In the genomic region with DNA sequence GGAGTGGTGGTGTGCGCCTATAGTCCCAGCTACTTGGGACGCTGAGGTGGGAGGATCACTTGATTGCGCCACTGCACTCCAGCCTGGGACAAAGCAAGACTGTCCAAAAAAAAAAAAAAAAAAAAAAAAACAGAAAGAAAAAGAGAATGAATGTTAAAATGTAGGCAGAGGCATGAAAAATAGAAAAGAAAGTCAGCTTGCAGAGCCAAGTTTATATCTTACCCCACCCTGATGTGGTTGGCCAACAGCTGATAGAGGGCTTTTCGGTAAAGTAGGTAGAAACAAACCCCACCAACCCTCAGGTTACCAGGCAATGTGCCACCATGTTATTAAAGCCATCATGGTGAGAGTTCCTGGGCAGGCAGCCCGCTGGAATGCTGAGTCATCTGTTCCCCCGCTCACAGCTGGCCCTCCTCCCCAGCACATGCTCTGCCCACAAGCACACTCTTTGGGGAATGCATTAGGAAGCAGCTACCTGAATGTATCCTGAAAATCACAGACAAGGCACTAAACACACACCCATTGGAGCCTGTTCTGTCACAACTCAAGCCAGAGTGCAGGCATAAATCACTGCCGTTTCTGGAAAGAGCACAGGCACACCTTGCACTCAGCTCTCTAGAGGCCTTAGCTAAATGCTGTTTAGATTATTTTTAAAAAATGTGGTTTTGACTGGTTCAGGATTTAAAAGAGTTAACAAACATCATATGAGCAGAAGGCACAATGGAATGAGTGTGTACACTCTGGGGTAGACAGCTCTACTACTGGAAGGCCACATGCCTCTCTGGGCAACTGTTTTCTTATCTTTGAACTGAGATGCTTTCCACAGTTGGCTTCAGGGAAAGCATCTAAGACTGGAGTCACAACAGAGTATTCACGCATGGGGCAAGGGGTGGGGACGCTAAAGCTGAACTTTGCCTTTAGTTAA, we compare ENCODE assay signal across 8 cellular contexts.
DNase-seq lines count a peak whose midpoint lies in the region; ATAC-seq and TF ChIP-seq lines count a peak whose summit lies in the region.

No MANE protein-coding gene starts in this region.

- no peaks in the 10 kb centered on the region for H3K27me3 Mint-ChIP-seq in activated CD4-positive, alpha-beta memory T cell treated with anti-CD3 and anti-CD28 coated beads, Interleukin-2, amount 10 ng/mL, durations not matched to agents 7 days and 5 days

- H3K27ac ChIP-seq in angular gyrus (ENCODE audit: low read depth, low read length) (peak overlapping the region; percentile 32), psoas muscle (peak overlapping the region; percentile 88)

- no peak for TF ChIP-seq CTCF in psoas muscle (IDR thresholded peaks at IDR 0.05)

- no peaks in the 10 kb centered on the region for H3K9me3 ChIP-seq in psoas muscle

- no peak overlapping the region for H3K27ac Mint-ChIP-seq in activated CD4-positive, alpha-beta memory T cell treated with anti-CD3 and anti-CD28 coated beads, Interleukin-2, amount 10 ng/mL, durations not matched to agents 7 days and 5 days

- intact Hi-C loops in left cardiac atrium (cut with DNase I): no loop called here
- intact Hi-C loops in psoas muscle (cut with DNase I): no loop called here

- no peaks in the 10 kb centered on the region for H3K9me3 Mint-ChIP-seq in activated CD4-positive, alpha-beta memory T cell treated with anti-CD3 and anti-CD28 coated beads, Interleukin-2, amount 10 ng/mL, durations not matched to agents 7 days and 5 days

- CTCF ChIA-PET in activated CD4-positive, alpha-beta memory T cell treated with anti-CD3 and anti-CD28 coated beads, Interleukin-2, amount 10 ng/mL, durations not matched to agents 7 days and 5 days (lab: Charles Lee): interaction anchor here (1.0 to 1.4 kb wide), 2 partner anchors 15 to 28 kb away, joined by 3 read pairs; no protein-coding TSS in a partner anchor

- DNase-seq in GM03348 (ENCODE audit: low spot score) (peak; percentile 88), NCI-H187 treated with DMSO at 0.1 percent for 48 hours (lab: John Stamatoyannopoulos, UW) (peak; percentile 5), left cardiac atrium (peak; percentile 89), psoas muscle (peak; percentile 90 to 95), T-helper 1 cell (no peak)
- no peak for DNase-seq in activated CD4-positive, alpha-beta memory T cell treated with anti-CD3 and anti-CD28 coated beads, Interleukin-2, amount 10 ng/mL, durations not matched to agents 7 days and 5 days

- ATAC-seq in left cardiac atrium: peak; percentile 96 to 97
- peak; percentile 87 to 95 (median 89) for ATAC-seq in psoas muscle
- ATAC-seq in GM21723 (IDR thresholded peaks at IDR 0.05; ENCODE audit: unreplicated experiment): no peak

- POLR2A ChIA-PET in activated CD4-positive, alpha-beta memory T cell treated with anti-CD3 and anti-CD28 coated beads, Interleukin-2, amount 10 ng/mL, durations not matched to agents 7 days and 5 days (lab: Charles Lee): no interaction called here

- no peaks in the 10 kb centered on the region for H3K36me3 ChIP-seq in psoas muscle (ENCODE audit: insufficient read depth in 1 of 2, low read depth in 1 of 2)

- H3K4me1 Mint-ChIP-seq in activated CD4-positive, alpha-beta memory T cell treated with anti-CD3 and anti-CD28 coated beads, Interleukin-2, amount 10 ng/mL, durations not matched to agents 7 days and 5 days: peaks cover 31% of the 10 kb centered on the region

- H3K36me3 Mint-ChIP-seq in activated CD4-positive, alpha-beta memory T cell treated with anti-CD3 and anti-CD28 coated beads, Interleukin-2, amount 10 ng/mL, durations not matched to agents 7 days and 5 days (ENCODE audit: low read depth): no peaks in the 10 kb centered on the region

- H3K27me3 ChIP-seq in psoas muscle (ENCODE audit: insufficient read depth in 3 of 3, low read length in 2 of 3): no peaks in the 10 kb centered on the region

- peak overlapping the region; percentile 16 for H3K4me3 ChIP-seq in psoas muscle

- peaks cover 96% of the 10 kb centered on the region for H3K4me1 ChIP-seq in psoas muscle

- WGBS in psoas muscle, 3 donors: 19 to 28% (median 20%) methylated on average over 9 of the region's 9 CpGs

- no peak overlapping the region for H3K4me3 Mint-ChIP-seq in activated CD4-positive, alpha-beta memory T cell treated with anti-CD3 and anti-CD28 coated beads, Interleukin-2, amount 10 ng/mL, durations not matched to agents 7 days and 5 days

Comparison
In these comparisons a context has a peak if more than half of its experiments do, and no peak if none do; other contexts are left out.
1. DNase-seq: peak in GM03348 (single experiment), NCI-H187 treated with DMSO at 0.1 percent for 48 hours (single experiment), left cardiac atrium (single experiment) and psoas muscle (2 of 2); none in T-helper 1 cell (0 of 5) and activated CD4-positive, alpha-beta memory T cell treated with anti-CD3 and anti-CD28 coated beads, Interleukin-2, amount 10 ng/mL, durations not matched to agents 7 days and 5 days (single experiment).